Comparison of ENCODE assay signal across 13 cellular contexts in the genomic region with DNA sequence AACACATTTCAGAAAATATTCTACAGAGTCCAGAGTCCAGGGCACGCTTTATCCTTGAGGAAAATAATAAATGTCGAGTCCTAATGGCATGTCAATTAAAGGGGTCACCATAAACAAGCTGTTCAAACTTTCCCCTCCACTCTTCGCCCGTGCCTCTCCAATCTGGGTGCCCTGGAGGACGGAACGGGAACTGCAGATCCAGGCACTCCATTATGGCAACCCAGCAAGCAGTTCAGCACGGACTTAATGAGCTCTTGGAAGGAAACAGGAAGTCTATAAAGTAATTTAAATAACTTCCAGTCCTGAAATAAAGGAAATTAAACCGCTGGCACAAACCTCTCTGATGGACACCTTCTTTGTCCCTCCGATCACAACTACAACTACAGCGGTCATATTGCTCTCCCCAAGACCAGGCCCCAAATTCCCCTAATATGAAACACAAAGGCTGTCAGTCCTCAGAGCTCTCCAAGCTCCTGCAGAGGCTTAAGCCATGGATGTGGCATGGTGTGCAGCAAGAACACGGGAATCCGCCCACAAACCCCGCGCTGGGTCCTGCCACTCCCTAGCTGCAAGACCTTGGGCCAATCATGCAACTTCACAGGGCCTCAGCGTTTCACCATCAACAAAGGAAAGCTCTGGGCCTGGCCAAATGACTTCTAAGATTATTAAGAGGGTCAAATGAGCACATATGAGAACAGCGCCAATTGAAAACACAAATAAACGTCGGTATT. TPM values are rescaled to one million over a fixed set of nuclear protein-coding genes. Genes with fewer than 3 reads are reported as not detected.
A peak's percentile ranks its signal among the peaks of the same experiment; 100 is the strongest.
DNase-seq lines count a peak whose midpoint lies in the region; ATAC-seq, FAIRE-seq and TF ChIP-seq lines count a peak whose summit lies in the region.
"Had no signal": no experiment of that assay in that cellular context is flagged by ENCODE, and none has a peak within 500 bp of the region (broad histone marks: within the 10 kb centered on the region; RNA-seq: fewer than 3 reads in every experiment).

No MANE protein-coding gene starts in this region.

- no peak for TF ChIP-seq RAD21 in SK-N-SH (IDR thresholded peaks at IDR 0.05; ENCODE audit: low read length)

- no peak for FAIRE-seq in bronchial epithelial cell (lab: Jason Lieb, UNC)

- H3K36me3 Mint-ChIP-seq in progenitor cell of endocrine pancreas (ENCODE audit: insufficient read depth) = peaks cover under 1% of the 10 kb centered on the region
- H3K36me3 Mint-ChIP-seq in activated T-helper 17 cell treated with anti-CD3 and anti-CD28 coated beads, Interleukin-2, amount 50 U/mL, for 72 hours (ENCODE audit: low read depth) = no peaks in the 10 kb centered on the region
- H3K36me3 Mint-ChIP-seq: activated naive CD8-positive, alpha-beta T cell; CD8-positive, alpha-beta memory T cell had no signal

- no peak overlapping the region for H3K27ac ChIP-seq in SK-N-SH (ENCODE audit: low read depth in 2 of 2, low read length in 1 of 2)

- no peak for TF ChIP-seq EP300 in SK-N-SH (IDR thresholded peaks at IDR 0.05; ENCODE audit: borderline replicate concordance in 1 of 2, low read depth in 1 of 2, low read length in 1 of 2)

- H3K27me3 ChIP-seq in SK-N-SH (ENCODE audit: insufficient read depth) = no peaks in the 10 kb centered on the region
- no peaks in the 10 kb centered on the region for H3K27me3 ChIP-seq in bronchial epithelial cell (ENCODE audit: control insufficient read depth, insufficient read depth, low read length)

- H3K27me3 Mint-ChIP-seq in progenitor cell of endocrine pancreas = no peaks in the 10 kb centered on the region
- H3K27me3 Mint-ChIP-seq in activated T-helper 17 cell treated with anti-CD3 and anti-CD28 coated beads, Interleukin-2, amount 50 U/mL, for 72 hours = no peaks in the 10 kb centered on the region
- H3K27me3 Mint-ChIP-seq: activated naive CD8-positive, alpha-beta T cell; CD8-positive, alpha-beta memory T cell had no signal

- H3K4me3 Mint-ChIP-seq in progenitor cell of endocrine pancreas (ENCODE audit: low read depth) = no peak overlapping the region
- H3K4me3 Mint-ChIP-seq in activated T-helper 17 cell treated with anti-CD3 and anti-CD28 coated beads, Interleukin-2, amount 50 U/mL, for 72 hours = no peak overlapping the region
- H3K4me3 Mint-ChIP-seq: activated naive CD8-positive, alpha-beta T cell; CD8-positive, alpha-beta memory T cell had no signal

- H3K79me2 ChIP-seq in SK-N-SH (ENCODE audit: insufficient read depth) = peaks cover 99% of the 10 kb centered on the region

- no peaks in the 10 kb centered on the region for H3K9me2 ChIP-seq in SK-N-SH

- H3K4me1 ChIP-seq in SK-N-SH (ENCODE audit: control insufficient read depth in 1 of 2, insufficient read depth in 2 of 2, low read depth in 1 of 2, low read length in 1 of 2) = peaks cover 23 to 29% of the 10 kb centered on the region in 2 experiments; a peak in 3 of 4 replicates

- H2AFZ ChIP-seq in SK-N-SH (ENCODE audit: low read depth) = no peak overlapping the region

- POLR2A ChIA-PET in SK-N-SH (lab: Yijun Ruan, JAX) = no interaction called here

- in situ Hi-C loops in KBM-7 (cut with MboI; ENCODE audit: low pct_unique_long_range_greater_than_20kb, low sequenced_read_pairs) = no loop called here

- ATAC-seq in SK-N-SH treated with all-trans-retinoic acid at 6 μM for 48 hours (no peak), GM19452 (IDR thresholded peaks at IDR 0.05; ENCODE audit: unreplicated experiment) (no peak)
- ATAC-seq in activated T-helper 17 cell treated with anti-CD3 and anti-CD28 coated beads, Interleukin-2, amount 50 U/mL, for 72 hours (replicated peaks) = no peak
- ATAC-seq: left lobe of liver had no signal

- H3F3A ChIP-seq in SK-N-SH (replicated peaks; ENCODE audit: insufficient read depth) = peaks cover 9% of the 10 kb centered on the region

- H4K20me1 ChIP-seq in SK-N-SH (ENCODE audit: insufficient read depth) = peaks cover 33% of the 10 kb centered on the region; the same call in 1 of the 2 replicates

- no peak overlapping the region for H3K27ac Mint-ChIP-seq in progenitor cell of endocrine pancreas
- H3K27ac Mint-ChIP-seq in activated T-helper 17 cell treated with anti-CD3 and anti-CD28 coated beads, Interleukin-2, amount 50 U/mL, for 72 hours = no peak overlapping the region
- H3K27ac Mint-ChIP-seq: activated naive CD8-positive, alpha-beta T cell had no signal

- H3K9me3 Mint-ChIP-seq in progenitor cell of endocrine pancreas (ENCODE audit: low read depth) = no peaks in the 10 kb centered on the region
- no peaks in the 10 kb centered on the region for H3K9me3 Mint-ChIP-seq in activated T-helper 17 cell treated with anti-CD3 and anti-CD28 coated beads, Interleukin-2, amount 50 U/mL, for 72 hours

- peak; percentile 51 for TF ChIP-seq CTCF in SK-N-SH (IDR thresholded peaks at IDR 0.05)
- peak; percentile 28 for TF ChIP-seq CTCF in bronchial epithelial cell (IDR thresholded peaks at IDR 0.05; ENCODE audit: insufficient read depth, low read length, severe bottlenecking)
- peak; percentile 59 for TF ChIP-seq CTCF in progenitor cell of endocrine pancreas (IDR thresholded peaks at IDR 0.05; ENCODE audit: unreplicated experiment)

- H3K36me3 ChIP-seq in SK-N-SH (replicated peaks in 1 of 2; ENCODE audit: control insufficient read depth in 1 of 2, insufficient read depth in 2 of 2, low read length in 1 of 2) (no peaks in the 10 kb centered on the region), bronchial epithelial cell (ENCODE audit: control insufficient read depth, insufficient read depth, low read length) (no peaks in the 10 kb centered on the region)

- DNase-seq in SK-N-SH (peak; percentile 34), KBM-7 (peak; percentile 69), bronchial epithelial cell (ENCODE audit: low read depth) (no peak), progenitor cell of endocrine pancreas (ENCODE audit: low spot score, unreplicated experiment) (no peak), glomerular visceral epithelial cell (ENCODE audit: extremely low spot score) (no peak)
- DNase-seq: CD8-positive, alpha-beta memory T cell; GOT3; NCI-H446 had no signal

- H3K4me3 ChIP-seq in SK-N-SH (ENCODE audit: low read depth in 2 of 2, low read length in 1 of 2) (no peak overlapping the region), bronchial epithelial cell (ENCODE audit: low read depth, low read length) (no peak overlapping the region)

- H3K4me2 ChIP-seq in SK-N-SH = no peak overlapping the region

- CTCF ChIA-PET in SK-N-SH (lab: Yijun Ruan, JAX) = interaction anchor here (0.7 to 2.1 kb wide), 8 partner anchors 9 to 74 kb away, joined by 3 to 7 read pairs (median 4); no protein-coding TSS in a partner anchor

- peaks cover 71% of the 10 kb centered on the region for H3K4me1 Mint-ChIP-seq in progenitor cell of endocrine pancreas (ENCODE audit: low read depth)
- peaks cover 8% of the 10 kb centered on the region for H3K4me1 Mint-ChIP-seq in activated T-helper 17 cell treated with anti-CD3 and anti-CD28 coated beads, Interleukin-2, amount 50 U/mL, for 72 hours
- H3K4me1 Mint-ChIP-seq: CD8-positive, alpha-beta memory T cell had no signal

- H3K9ac ChIP-seq in SK-N-SH = no peak overlapping the region

- WGBS in SK-N-SH (ENCODE audit: low lambda C conversion rate) = 87% methylated on average over 18 of the region's 18 CpGs

- no peaks in the 10 kb centered on the region for H3K9me3 ChIP-seq in SK-N-SH

TF ChIP-seq in SK-N-SH, 30 proteins besides CTCF, POLR2A, EP300 and RAD21:
- TF ChIP-seq FOXM1 (IDR thresholded peaks at IDR 0.05; ENCODE audit: low read depth) (no peak), EZH2phosphoT487 (IDR thresholded peaks at IDR 0.05; ENCODE audit: borderline replicate concordance, low read depth) (no peak), RCOR1 (IDR thresholded peaks at IDR 0.05; ENCODE audit: low read length) (no peak), NRF1 (IDR thresholded peaks at IDR 0.05; ENCODE audit: low read depth, low read length) (no peak)
TF ChIP-seq in SK-N-SH: peak in this region for 0.

TF ChIP-seq in SK-N-SH treated with all-trans-retinoic acid at 6 μM for 48 hours, 23 proteins besides CTCF, POLR2A, EP300 and RAD21:
- TF ChIP-seq PPARA (CRISPR knock-in tag; IDR thresholded peaks at IDR 0.05; ENCODE audit: borderline replicate concordance) (no peak), ZNF70 (CRISPR knock-in tag; IDR thresholded peaks at IDR 0.05) (no peak), RARB (CRISPR knock-in tag; IDR thresholded peaks at IDR 0.05) (no peak), TOX (CRISPR knock-in tag; IDR thresholded peaks at IDR 0.05; ENCODE audit: borderline replicate concordance) (no peak), CREB5 (CRISPR knock-in tag; IDR thresholded peaks at IDR 0.05; ENCODE audit: low read depth) (no peak)

RNA-seq across cellular contexts. Expression of gene ZFHX3, which starts 52.6 kb away (rescaled TPM):
- 1.9 and 2.0 TPM in 2 replicates for polyA plus RNA-seq in SK-N-SH (2012; rRNA removed)
- polyA plus RNA-seq in SK-N-SH (2012; cell fraction: cytosol; rRNA removed) = 1.9 and 2.0 TPM in 2 replicates
- 4.1 and 5.0 TPM in 2 replicates for polyA plus RNA-seq in SK-N-SH (2012; cell fraction: nucleus; rRNA removed)
- total RNA-seq in bronchial epithelial cell = 3.1 and 3.9 TPM in 2 replicates
- 48.9 and 54.0 TPM in 2 replicates for total RNA-seq in progenitor cell of endocrine pancreas
- under 1 TPM; 0.21 to 0.22 TPM for total RNA-seq in activated T-helper 17 cell treated with anti-CD3 and anti-CD28 coated beads, Interleukin-2, amount 50 U/mL, for 72 hours

Comparison
In these comparisons a context has a peak if more than half of its experiments do, and no peak if none do; other contexts are left out.
1. DNase-seq: peak in SK-N-SH (single experiment) and KBM-7 (single experiment); none in bronchial epithelial cell (single experiment), progenitor cell of endocrine pancreas (single experiment) and glomerular visceral epithelial cell (single experiment).
2. RNA of gene ZFHX3, which starts 52.6 kb away (total RNA-seq): 48.9 to 54.0 TPM in progenitor cell of endocrine pancreas; 3.1 to 3.9 TPM in bronchial epithelial cell and 0.21 to 0.22 TPM in activated T-helper 17 cell treated with anti-CD3 and anti-CD28 coated beads, Interleukin-2, amount 50 U/mL, for 72 hours; every median in the first group is over 10 times any median in the second.
3. Peak in every context shown above with its lines, with median percentiles within 50 percentile points of each other: CTCF ChIP-seq.